In genomic region chr7:119102294-119102693, GRCh38 we compare ENCODE assay signal across 31 cellular contexts.
"Had no signal": no experiment of that assay in that cellular context is flagged by ENCODE, and none has a peak within 500 bp of the region (broad histone marks: within the 10 kb centered on the region; RNA-seq: fewer than 3 reads in every experiment).

No MANE protein-coding gene starts in this region.

- H3K4me2 ChIP-seq: hepatocyte had no signal

- FAIRE-seq: endometrium, endothelial cell of umbilical vein had no signal

- H3K4me1 ChIP-seq: ascending aorta, breast epithelium, colonic mucosa, esophagus squamous epithelium, gastroesophageal sphincter, heart right ventricle had no signal

- H3K36me3 ChIP-seq: ascending aorta, breast epithelium, cardiac muscle cell, colonic mucosa, esophagus squamous epithelium, gastroesophageal sphincter, heart right ventricle had no signal

- H3K9me3 Mint-ChIP-seq: activated naive CD8-positive, alpha-beta T cell treated with anti-CD3 and anti-CD28 coated beads, Interleukin-2, amount 10 ng/mL, durations not matched to agents 7 days and 5 days had no signal

- DNase-seq: activated CD4-positive, alpha-beta memory T cell treated with anti-CD3 and anti-CD28 coated beads, Interleukin-2, amount 10 ng/mL, durations not matched to agents 7 days and 5 days; activated CD4-positive, alpha-beta T cell treated with anti-CD3 and anti-CD28 coated beads for 1 hour; activated CD4-positive, alpha-beta T cell treated with anti-CD3 and anti-CD28 coated beads for 4 hours; activated CD4-positive, alpha-beta T cell treated with anti-CD3 and anti-CD28 coated beads, Interleukin-2, amount 10 ng/mL, durations not matched to agents 7 days and 5 days; activated CD4-positive, alpha-beta T cell treated with anti-CD3 and anti-CD28 coated beads, Interleukin-2, amount 50 U/mL, for 4 hours; activated CD8-positive, alpha-beta memory T cell treated with anti-CD3 and anti-CD28 coated beads, Interleukin-2, amount 50 U/mL, for 48 hours; activated gamma-delta T cell; activated naive CD4-positive, alpha-beta T cell; activated naive CD4-positive, alpha-beta T cell treated with anti-CD3 and anti-CD28 coated beads, Interleukin-2, amount 10 ng/mL, durations not matched to agents 7 days and 5 days; activated naive CD8-positive, alpha-beta T cell treated with anti-CD3 and anti-CD28 coated beads, Interleukin-2, amount 10 ng/mL, durations not matched to agents 7 days and 5 days; activated T-cell treated with anti-CD3 and anti-CD28 coated beads for 4 hours; activated T-cell treated with anti-CD3 and anti-CD28 coated beads, Interleukin-2, amount 50 U/mL, for 24 hours; activated T-cell treated with anti-CD3 and anti-CD28 coated beads, Interleukin-2, amount 50 U/mL, for 72 hours; central memory CD4-positive, alpha-beta T cell; cerebellar nuclear complex; colonic mucosa; effector CD8-positive, alpha-beta T cell; esophagus squamous epithelium; foreskin melanocyte; heart right ventricle; T-helper 9 cell had no signal

- H3K36me3 Mint-ChIP-seq: activated naive CD4-positive, alpha-beta T cell treated with anti-CD3 and anti-CD28 coated beads, Interleukin-2, amount 10 ng/mL, durations not matched to agents 7 days and 5 days; activated naive CD4-positive, alpha-beta T cell treated with anti-CD3 and anti-CD28 coated beads, Interleukin-2, amount 50 U/mL, for 72 hours; activated naive CD8-positive, alpha-beta T cell treated with anti-CD3 and anti-CD28 coated beads, Interleukin-2, amount 10 ng/mL, durations not matched to agents 7 days and 5 days; brain had no signal

- H3K27me3 Mint-ChIP-seq: activated CD4-positive, alpha-beta memory T cell treated with anti-CD3 and anti-CD28 coated beads, Interleukin-2, amount 10 ng/mL, durations not matched to agents 7 days and 5 days; activated CD4-positive, alpha-beta T cell treated with anti-CD3 and anti-CD28 coated beads, Interleukin-2, amount 10 ng/mL, durations not matched to agents 7 days and 5 days; activated naive CD4-positive, alpha-beta T cell treated with anti-CD3 and anti-CD28 coated beads, Interleukin-2, amount 10 ng/mL, durations not matched to agents 7 days and 5 days; activated naive CD8-positive, alpha-beta T cell treated with anti-CD3 and anti-CD28 coated beads, Interleukin-2, amount 10 ng/mL, durations not matched to agents 7 days and 5 days; activated T-cell treated with anti-CD3 and anti-CD28 coated beads, Interleukin-2, amount 50 U/mL, for 24 hours; brain had no signal

- H3K79me2 ChIP-seq: hepatocyte had no signal

- H3K4me3 Mint-ChIP-seq: activated CD4-positive, alpha-beta memory T cell treated with anti-CD3 and anti-CD28 coated beads, Interleukin-2, amount 10 ng/mL, durations not matched to agents 7 days and 5 days; activated CD4-positive, alpha-beta T cell treated with anti-CD3 and anti-CD28 coated beads, Interleukin-2, amount 10 ng/mL, durations not matched to agents 7 days and 5 days; activated naive CD4-positive, alpha-beta T cell treated with anti-CD3 and anti-CD28 coated beads, Interleukin-2, amount 10 ng/mL, durations not matched to agents 7 days and 5 days; activated naive CD8-positive, alpha-beta T cell treated with anti-CD3 and anti-CD28 coated beads, Interleukin-2, amount 10 ng/mL, durations not matched to agents 7 days and 5 days; activated T-cell treated with anti-CD3 and anti-CD28 coated beads, Interleukin-2, amount 50 U/mL, for 24 hours; activated T-cell treated with anti-CD3 and anti-CD28 coated beads, Interleukin-2, amount 50 U/mL, for 72 hours; brain had no signal

- H3K9me3 ChIP-seq: ascending aorta, breast epithelium, colonic mucosa, esophagus squamous epithelium, gastroesophageal sphincter had no signal

- H2AFZ ChIP-seq: hepatocyte had no signal

- H3K27me3 ChIP-seq: ascending aorta, breast epithelium, cardiac muscle cell, colonic mucosa, esophagus squamous epithelium, gastroesophageal sphincter, heart right ventricle, hepatocyte had no signal

- H3K27ac ChIP-seq: ascending aorta, breast epithelium, cardiac muscle cell, colonic mucosa, epithelial cell of prostate, esophagus squamous epithelium, gastroesophageal sphincter, heart right ventricle had no signal

- H3K4me3 ChIP-seq: ascending aorta, breast epithelium, cardiac muscle cell, colonic mucosa, esophagus squamous epithelium, gastroesophageal sphincter, heart right ventricle, hepatocyte had no signal

- ATAC-seq: activated naive CD4-positive, alpha-beta T cell treated with anti-CD3 and anti-CD28 coated beads, Interleukin-2, amount 50 U/mL, for 72 hours; activated T-cell treated with anti-CD3 and anti-CD28 coated beads, Interleukin-2, amount 50 U/mL, for 72 hours; gastroesophageal sphincter; heart right ventricle had no signal

- H3K4me1 Mint-ChIP-seq: activated CD4-positive, alpha-beta memory T cell treated with anti-CD3 and anti-CD28 coated beads, Interleukin-2, amount 10 ng/mL, durations not matched to agents 7 days and 5 days; activated CD4-positive, alpha-beta T cell treated with anti-CD3 and anti-CD28 coated beads, Interleukin-2, amount 10 ng/mL, durations not matched to agents 7 days and 5 days; activated naive CD4-positive, alpha-beta T cell treated with anti-CD3 and anti-CD28 coated beads, Interleukin-2, amount 10 ng/mL, durations not matched to agents 7 days and 5 days; activated naive CD8-positive, alpha-beta T cell treated with anti-CD3 and anti-CD28 coated beads, Interleukin-2, amount 10 ng/mL, durations not matched to agents 7 days and 5 days; brain had no signal

- H3K27ac Mint-ChIP-seq: activated CD4-positive, alpha-beta memory T cell treated with anti-CD3 and anti-CD28 coated beads, Interleukin-2, amount 10 ng/mL, durations not matched to agents 7 days and 5 days; activated CD4-positive, alpha-beta T cell treated with anti-CD3 and anti-CD28 coated beads, Interleukin-2, amount 10 ng/mL, durations not matched to agents 7 days and 5 days; activated naive CD4-positive, alpha-beta T cell treated with anti-CD3 and anti-CD28 coated beads, Interleukin-2, amount 10 ng/mL, durations not matched to agents 7 days and 5 days; activated naive CD4-positive, alpha-beta T cell treated with anti-CD3 and anti-CD28 coated beads, Interleukin-2, amount 50 U/mL, for 72 hours; activated naive CD8-positive, alpha-beta T cell treated with anti-CD3 and anti-CD28 coated beads, Interleukin-2, amount 10 ng/mL, durations not matched to agents 7 days and 5 days; activated T-cell treated with anti-CD3 and anti-CD28 coated beads, Interleukin-2, amount 50 U/mL, for 24 hours; activated T-cell treated with anti-CD3 and anti-CD28 coated beads, Interleukin-2, amount 50 U/mL, for 72 hours; brain had no signal
